24 cellular contexts compared by ENCODE assay signal in genomic region chr4:144572660-144573059, GRCh38.
DNase-seq lines count a peak whose midpoint lies in the region; ATAC-seq and TF ChIP-seq lines count a peak whose summit lies in the region.
"Had no signal": no experiment of that assay in that cellular context is flagged by ENCODE, and none has a peak within 500 bp of the region (broad histone marks: within the 10 kb centered on the region; RNA-seq: fewer than 3 reads in every experiment).

No MANE protein-coding gene starts in this region.

- H3K27me3 Mint-ChIP-seq in WTC11 (ENCODE audit: low read depth), result no peaks in the 10 kb centered on the region
- H3K27me3 Mint-ChIP-seq: activated naive CD4-positive, alpha-beta T cell treated with anti-CD3 and anti-CD28 coated beads, Interleukin-2, amount 50 U/mL, for 24 hours; activated T-cell treated with anti-CD3 and anti-CD28 coated beads, Interleukin-2, amount 50 U/mL, for 24 hours; natural killer cell treated with Interleukin-12 subunit alpha and Interleukin-12 subunit beta and Interleukin-15 and Interleukin-18, amount 100 ng/mL, for 72 hours; progenitor cell of endocrine pancreas had no signal

- H3K9me3 Mint-ChIP-seq in WTC11, result no peaks in the 10 kb centered on the region
- H3K9me3 Mint-ChIP-seq: activated CD8-positive, alpha-beta T cell treated with anti-CD3 and anti-CD28 coated beads for 36 hours; activated naive CD4-positive, alpha-beta T cell treated with anti-CD3 and anti-CD28 coated beads, Interleukin-2, amount 50 U/mL, for 24 hours; activated T-cell treated with anti-CD3 and anti-CD28 coated beads, Interleukin-2, amount 50 U/mL, for 24 hours; T-helper 1 cell treated with Interleukin-12 subunit alpha and Interleukin-12 subunit beta and Interleukin-4 antibody, amounts not matched to agents 30 μg/mL and 1 μg/mL, for 36 hours had no signal

- no peaks in the 10 kb centered on the region for H4K20me1 ChIP-seq in osteoblast (ENCODE audit: insufficient read depth, low read length)

- H3K4me1 ChIP-seq in testis (no peaks in the 10 kb centered on the region), osteoblast (ENCODE audit: insufficient read depth, low read length) (no peaks in the 10 kb centered on the region)

- TF ChIP-seq POLR2A in testis (IDR thresholded peaks at IDR 0.05), result no peak

- H2AFZ ChIP-seq in osteoblast (ENCODE audit: low read length), result no peak overlapping the region

- CTCF ChIA-PET in WTC11 (lab: Charles Lee), result interaction anchor here (0.6 to 1.4 kb wide), 3 partner anchors 10 to 395 kb away, joined by 3 read pairs; no protein-coding TSS in a partner anchor

- no peak overlapping the region for H3K4me2 ChIP-seq in osteoblast (ENCODE audit: insufficient read depth, low read length)

- H3K9me3 ChIP-seq in testis (no peaks in the 10 kb centered on the region), osteoblast (ENCODE audit: low read depth, low read length) (no peaks in the 10 kb centered on the region)
- H3K9me3 ChIP-seq: MG63 had no signal

- intact Hi-C loops in testis (cut with DNase I; ENCODE audit: low total_unique reads), result no loop called here

- ATAC-seq in WTC11 (no peak), GM18861 (IDR thresholded peaks at IDR 0.05; ENCODE audit: unreplicated experiment) (no peak)
- ATAC-seq: activated CD8-positive, alpha-beta T cell treated with anti-CD3 and anti-CD28 coated beads for 36 hours; left cardiac atrium; natural killer cell treated with Interleukin-12 subunit alpha and Interleukin-12 subunit beta and Interleukin-15 and Interleukin-18, amount 100 ng/mL, for 72 hours had no signal

- no peak overlapping the region for H3K27ac ChIP-seq in testis
- no peak overlapping the region for H3K27ac ChIP-seq in osteoblast (ENCODE audit: low read depth, low read length)
- H3K27ac ChIP-seq: coronary artery had no signal

- H3K27me3 ChIP-seq in testis (no peaks in the 10 kb centered on the region), osteoblast (ENCODE audit: insufficient read depth, low read length) (no peaks in the 10 kb centered on the region)
- H3K27me3 ChIP-seq: MG63 had no signal

- H3K36me3 Mint-ChIP-seq in WTC11, result no peaks in the 10 kb centered on the region
- H3K36me3 Mint-ChIP-seq: activated naive CD4-positive, alpha-beta T cell treated with anti-CD3 and anti-CD28 coated beads, Interleukin-2, amount 50 U/mL, for 24 hours; natural killer cell treated with Interleukin-12 subunit alpha and Interleukin-12 subunit beta and Interleukin-15 and Interleukin-18, amount 100 ng/mL, for 72 hours had no signal

- H3K27ac Mint-ChIP-seq in WTC11, result no peak overlapping the region
- H3K27ac Mint-ChIP-seq: activated CD8-positive, alpha-beta T cell treated with anti-CD3 and anti-CD28 coated beads for 36 hours; activated naive CD4-positive, alpha-beta T cell treated with anti-CD3 and anti-CD28 coated beads, Interleukin-2, amount 50 U/mL, for 24 hours; activated T-cell treated with anti-CD3 and anti-CD28 coated beads, Interleukin-2, amount 50 U/mL, for 24 hours; natural killer cell treated with Interleukin-12 subunit alpha and Interleukin-12 subunit beta and Interleukin-15 and Interleukin-18, amount 100 ng/mL, for 72 hours; progenitor cell of endocrine pancreas; T-helper 1 cell treated with Interleukin-12 subunit alpha and Interleukin-12 subunit beta and Interleukin-4 antibody, amounts not matched to agents 30 μg/mL and 1 μg/mL, for 36 hours had no signal

- H3K79me2 ChIP-seq in osteoblast (ENCODE audit: insufficient read depth, low read length), result no peaks in the 10 kb centered on the region

- DNase-seq in DMS53 (lab: John Stamatoyannopoulos, UW), result peak; percentile 26
- DNase-seq in DMS53 treated with DMSO at 0.1 percent for 48 hours (lab: John Stamatoyannopoulos, UW; ENCODE audit: unreplicated experiment), result no peak
- DNase-seq in WTC11 (ENCODE audit: low spot score), result peak; percentile 44
- DNase-seq in testis, result peak; percentile 17
- no peak for DNase-seq in stimulated activated CD4-positive, alpha-beta T cell treated with anti-CD3 and anti-CD28 coated beads, Interleukin-2, amount 100 ng/mL, for 24 hours
- no peak for DNase-seq in osteoblast (ENCODE audit: insufficient read length, low spot score, missing footprints)
- DNase-seq: 8988T; activated CD8-positive, alpha-beta T cell treated with anti-CD3 and anti-CD28 coated beads for 36 hours; activated T-cell treated with anti-CD3 and anti-CD28 coated beads, Interleukin-2, amount 50 U/mL, for 24 hours; foreskin fibroblast; hypothalamus; left cardiac atrium; MG63; NCI-H2029; Right ventricle myocardium superior; small intestine; stimulated activated CD4-positive, alpha-beta T cell treated with anti-CD3 and anti-CD28 coated beads, Interleukin-4, amount 100 ng/mL, for 24 hours had no signal

- POLR2A ChIA-PET in WTC11 (lab: Charles Lee), result no interaction called here

- TF ChIP-seq CTCF in LNCAP (IDR thresholded peaks at IDR 0.05) (peak; percentile 10; the same call in 1 of the 2 replicates), WTC11 (IDR thresholded peaks at IDR 0.05) (no peak), testis (IDR thresholded peaks at IDR 0.05) (no peak), osteoblast (IDR thresholded peaks at IDR 0.05; ENCODE audit: extremely low read depth, low read depth, low read length) (no peak)

- WGBS in testis, 2 donors, result 76 to 90% methylated on average over 3 to 7 of the region's 7 CpGs

- no peak overlapping the region for H3K4me3 ChIP-seq in testis
- no peak overlapping the region for H3K4me3 ChIP-seq in osteoblast (ENCODE audit: insufficient read depth, low read length)
- H3K4me3 ChIP-seq: coronary artery, MG63 had no signal

- no peak overlapping the region for H3K4me3 Mint-ChIP-seq in WTC11
- H3K4me3 Mint-ChIP-seq: activated CD8-positive, alpha-beta T cell treated with anti-CD3 and anti-CD28 coated beads for 36 hours; activated naive CD4-positive, alpha-beta T cell treated with anti-CD3 and anti-CD28 coated beads, Interleukin-2, amount 50 U/mL, for 24 hours; activated T-cell treated with anti-CD3 and anti-CD28 coated beads, Interleukin-2, amount 50 U/mL, for 24 hours; natural killer cell treated with Interleukin-12 subunit alpha and Interleukin-12 subunit beta and Interleukin-15 and Interleukin-18, amount 100 ng/mL, for 72 hours; T-helper 1 cell treated with Interleukin-12 subunit alpha and Interleukin-12 subunit beta and Interleukin-4 antibody, amounts not matched to agents 30 μg/mL and 1 μg/mL, for 36 hours had no signal

- H3K36me3 ChIP-seq in testis (ENCODE audit: low read depth, missing control alignments), result no peaks in the 10 kb centered on the region
- no peaks in the 10 kb centered on the region for H3K36me3 ChIP-seq in osteoblast (ENCODE audit: insufficient read depth, low read length)
- H3K36me3 ChIP-seq: MG63 had no signal

- peaks cover 7% of the 10 kb centered on the region; the same call in 1 of the 2 replicates for H3K4me1 Mint-ChIP-seq in WTC11
- H3K4me1 Mint-ChIP-seq: activated naive CD4-positive, alpha-beta T cell treated with anti-CD3 and anti-CD28 coated beads, Interleukin-2, amount 50 U/mL, for 24 hours had no signal

TF ChIP-seq in WTC11, 78 proteins besides CTCF, POLR2A, EP300 and RAD21 (continues in another document):
- TF ChIP-seq MXD4 (CRISPR knock-in tag; IDR thresholded peaks at IDR 0.05; ENCODE audit: borderline replicate concordance), result no peak
- TF ChIP-seq ZNF425 (CRISPR knock-in tag; conservative IDR thresholded peaks at IDR 0.05), result no peak
- no peak for TF ChIP-seq EMX1 (CRISPR knock-in tag; IDR thresholded peaks at IDR 0.05)
- no peak for TF ChIP-seq ZNF232 (CRISPR knock-in tag; IDR thresholded peaks at IDR 0.05)
- TF ChIP-seq SMAD3 (CRISPR knock-in tag; IDR thresholded peaks at IDR 0.05; ENCODE audit: borderline replicate concordance), result no peak
- TF ChIP-seq ZNF416 (CRISPR knock-in tag; IDR thresholded peaks at IDR 0.05), result no peak
- TF ChIP-seq JAZF1 (CRISPR knock-in tag; IDR thresholded peaks at IDR 0.05), result no peak
- TF ChIP-seq, protein P1, sequence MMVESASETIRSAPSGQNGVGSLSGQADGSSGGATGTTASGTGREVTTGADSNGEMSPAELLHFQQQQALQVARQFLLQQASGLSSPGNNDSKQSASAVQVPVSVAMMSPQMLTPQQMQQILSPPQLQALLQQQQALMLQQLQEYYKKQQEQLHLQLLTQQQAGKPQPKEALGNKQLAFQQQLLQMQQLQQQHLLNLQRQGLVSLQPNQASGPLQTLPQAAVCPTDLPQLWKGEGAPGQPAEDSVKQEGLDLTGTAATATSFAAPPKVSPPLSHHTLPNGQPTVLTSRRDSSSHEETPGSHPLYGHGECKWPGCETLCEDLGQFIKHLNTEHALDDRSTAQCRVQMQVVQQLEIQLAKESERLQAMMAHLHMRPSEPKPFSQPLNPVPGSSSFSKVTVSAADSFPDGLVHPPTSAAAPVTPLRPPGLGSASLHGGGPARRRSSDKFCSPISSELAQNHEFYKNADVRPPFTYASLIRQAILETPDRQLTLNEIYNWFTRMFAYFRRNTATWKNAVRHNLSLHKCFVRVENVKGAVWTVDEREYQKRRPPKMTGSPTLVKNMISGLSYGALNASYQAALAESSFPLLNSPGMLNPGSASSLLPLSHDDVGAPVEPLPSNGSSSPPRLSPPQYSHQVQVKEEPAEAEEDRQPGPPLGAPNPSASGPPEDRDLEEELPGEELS (CRISPR knock-in tag; IDR thresholded peaks at IDR 0.05), result no peak
- TF ChIP-seq CREM (CRISPR knock-in tag; IDR thresholded peaks at IDR 0.05), result no peak

Comparison
In these comparisons a context has a peak if more than half of its experiments do, and no peak if none do; other contexts are left out.
1. DNase-seq: peak in DMS53 (single experiment), WTC11 (single experiment) and testis (single experiment); none in DMS53 treated with DMSO at 0.1 percent for 48 hours (single experiment), stimulated activated CD4-positive, alpha-beta T cell treated with anti-CD3 and anti-CD28 coated beads, Interleukin-2, amount 100 ng/mL, for 24 hours (0 of 2) and osteoblast (single experiment).